Comparison of ENCODE assay signal across 1 cellular context in the genomic region with DNA sequence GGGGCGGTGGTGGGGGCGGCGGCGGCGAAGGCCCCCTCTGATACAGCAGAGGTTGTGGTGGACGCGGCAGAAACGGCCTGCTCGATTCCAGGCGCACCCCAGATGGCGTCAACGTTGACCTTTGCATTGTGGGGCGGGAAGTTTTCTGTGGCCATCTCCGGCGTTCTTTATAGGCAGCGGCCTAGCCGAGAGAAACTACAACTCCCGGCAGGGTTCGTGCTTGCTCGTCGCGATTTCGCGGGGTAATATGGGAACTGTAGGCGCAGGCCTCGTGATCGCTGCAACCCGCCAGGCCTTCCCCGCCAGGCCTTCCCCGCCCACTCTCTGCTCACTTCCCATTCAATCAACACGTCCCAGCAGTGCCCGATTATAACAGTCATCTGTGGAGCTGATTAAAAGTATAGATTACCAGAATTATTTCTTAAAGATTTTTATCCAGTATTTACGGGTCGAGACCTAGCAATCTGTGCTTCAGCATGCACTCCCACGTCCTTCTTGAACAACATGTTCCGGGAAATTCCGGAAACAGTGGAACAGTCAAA.
TF ChIP-seq lines count a peak whose summit lies in the region.

Gene BOD1, minus strand, starts transcription at position 74 of the 542 bp plus-strand sequence. CDS start 214 bp downstream, outside the sequence.

TF ChIP-seq in K562, 482 proteins besides CTCF, POLR2A, EP300 and RAD21 (continued from another document and continues in another):
- TF ChIP-seq ZNF512 (tag; IDR thresholded peaks at IDR 0.05) (no peak), RCOR1 (IDR thresholded peaks at IDR 0.05; ENCODE audit: borderline replicate concordance in 1 of 2, low read depth in 2 of 2, low read length in 2 of 2) (peak in 1 of 2 experiments; percentile 78; a peak in 2 of 4 replicates), AFF1 (IDR thresholded peaks at IDR 0.05; ENCODE audit: low read depth in 1 of 2, partially characterized antibody in 2 of 2) (peak; percentile 87 to 100), BRF1 (IDR thresholded peaks at IDR 0.05; ENCODE audit: borderline replicate concordance, extremely low read depth, insufficient read length) (no peak), MIER1 (IDR thresholded peaks at IDR 0.05; ENCODE audit: low read depth) (no peak), HEY1 (CRISPR knock-in tag; IDR thresholded peaks at IDR 0.05; ENCODE audit: borderline replicate concordance) (no peak), ZNF668 (CRISPR knock-in tag; IDR thresholded peaks at IDR 0.05) (no peak), NCOA6 (IDR thresholded peaks at IDR 0.05) (no peak), ZNF318 (IDR thresholded peaks at IDR 0.05; ENCODE audit: borderline replicate concordance in 1 of 2, low read depth in 1 of 2) (no peak), ZNF12 (CRISPR knock-in tag; IDR thresholded peaks at IDR 0.05) (no peak), ZNF224 (CRISPR knock-in tag; IDR thresholded peaks at IDR 0.05) (no peak), DNMT1 (IDR thresholded peaks at IDR 0.05) (no peak), THAP12 (CRISPR knock-in tag; IDR thresholded peaks at IDR 0.05) (no peak), ZNF76 (CRISPR knock-in tag; IDR thresholded peaks at IDR 0.05; ENCODE audit: borderline replicate concordance) (peak; percentile 78; the same call in 1 of the 2 replicates), POLR2AphosphoS5 (IDR thresholded peaks at IDR 0.05; ENCODE audit: control insufficient read depth, insufficient read depth, low read depth, low read length) (no peak), BRF2 (IDR thresholded peaks at IDR 0.05; ENCODE audit: borderline replicate concordance, insufficient read depth, insufficient read length) (no peak), ZNF324 (CRISPR knock-in tag; IDR thresholded peaks at IDR 0.05) (no peak), NFYB (IDR thresholded peaks at IDR 0.05; ENCODE audit: extremely low read depth, insufficient read length) (no peak), HIVEP1 (CRISPR knock-in tag; IDR thresholded peaks at IDR 0.05) (peak; percentile 77; the same call in 1 of the 2 replicates), MAFG (tag; conservative IDR thresholded peaks at IDR 0.05) (no peak), ZNF699 (CRISPR knock-in tag; IDR thresholded peaks at IDR 0.05; ENCODE audit: insufficient replicate concordance) (no peak), EWSR1 (IDR thresholded peaks at IDR 0.05; ENCODE audit: borderline replicate concordance, low read depth, partially characterized antibody) (no peak), ASH1L (IDR thresholded peaks at IDR 0.05; ENCODE audit: borderline replicate concordance, low read depth, partially characterized antibody) (peak; percentile 79), ZNF639 (CRISPR knock-in tag; conservative IDR thresholded peaks at IDR 0.05 in 1 of 2, IDR thresholded peaks at IDR 0.05 in 1 of 2) (peak in 1 of 2 experiments; percentile 89; a peak in 2 of 4 replicates), HNRNPUL1 (IDR thresholded peaks at IDR 0.05; ENCODE audit: low read length) (no peak), MXD1 (CRISPR knock-in tag; IDR thresholded peaks at IDR 0.05; ENCODE audit: borderline replicate concordance, poor library complexity, severe bottlenecking) (no peak)
- TF ChIP-seq, protein P1, sequence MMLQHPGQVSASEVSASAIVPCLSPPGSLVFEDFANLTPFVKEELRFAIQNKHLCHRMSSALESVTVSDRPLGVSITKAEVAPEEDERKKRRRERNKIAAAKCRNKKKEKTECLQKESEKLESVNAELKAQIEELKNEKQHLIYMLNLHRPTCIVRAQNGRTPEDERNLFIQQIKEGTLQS (IDR thresholded peaks at IDR 0.05): 0 out of 2 replicates have a peak, but pooled peaks have one; percentile 27
- TF ChIP-seq, protein P1 (CRISPR knock-in tag; conservative IDR thresholded peaks at IDR 0.05): no peak
- TF ChIP-seq, protein P2, sequence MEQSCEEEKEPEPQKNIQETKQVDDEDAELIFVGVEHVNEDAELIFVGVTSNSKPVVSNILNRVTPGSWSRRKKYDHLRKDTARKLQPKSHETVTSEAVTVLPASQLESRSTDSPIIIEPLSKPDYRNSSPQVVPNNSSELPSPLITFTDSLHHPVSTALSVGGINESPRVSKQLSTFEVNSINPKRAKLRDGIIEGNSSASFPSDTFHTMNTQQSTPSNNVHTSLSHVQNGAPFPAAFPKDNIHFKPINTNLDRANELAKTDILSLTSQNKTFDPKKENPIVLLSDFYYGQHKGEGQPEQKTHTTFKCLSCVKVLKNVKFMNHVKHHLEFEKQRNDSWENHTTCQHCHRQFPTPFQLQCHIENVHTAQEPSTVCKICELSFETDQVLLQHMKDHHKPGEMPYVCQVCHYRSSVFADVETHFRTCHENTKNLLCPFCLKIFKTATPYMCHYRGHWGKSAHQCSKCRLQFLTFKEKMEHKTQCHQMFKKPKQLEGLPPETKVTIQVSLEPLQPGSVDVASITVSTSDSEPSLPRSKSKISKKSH (CRISPR knock-in tag; IDR thresholded peaks at IDR 0.05): no peak
